8 cellular contexts compared by ENCODE assay signal in genomic region chr3:33439421-33440327, GRCh38. TPM values are rescaled to one million over a fixed set of nuclear protein-coding genes. Genes with fewer than 3 reads are reported as not detected.
DNase-seq lines count a peak whose midpoint lies in the region; TF ChIP-seq lines count a peak whose summit lies in the region.

No MANE protein-coding gene starts in this region.

- H3K36me3 Mint-ChIP-seq in endodermal cell (ENCODE audit: low read depth) (no peaks in the 10 kb centered on the region), mesothelial cell of epicardium (no peaks in the 10 kb centered on the region)

- H3K36me3 ChIP-seq in endodermal cell (ENCODE audit: control insufficient read depth, insufficient read depth, low read length), result no peaks in the 10 kb centered on the region

- H3K4me1 Mint-ChIP-seq in endodermal cell (peaks cover 26% of the 10 kb centered on the region), mesothelial cell of epicardium (peaks cover 41% of the 10 kb centered on the region)

- no peaks in the 10 kb centered on the region for H3K9me3 Mint-ChIP-seq in endodermal cell
- H3K9me3 Mint-ChIP-seq in mesothelial cell of epicardium, result no peaks in the 10 kb centered on the region

- peak; percentile 48 for TF ChIP-seq CTCF in endodermal cell (conservative IDR thresholded peaks at IDR 0.05)
- TF ChIP-seq CTCF in mesothelial cell of epicardium (IDR thresholded peaks at IDR 0.05; ENCODE audit: unreplicated experiment), result peak; percentile 15

- WGBS in endodermal cell (ENCODE audit: insufficient coverage in 1 of 2, insufficient read length in 1 of 2), 2 experiments, result 0 to 1% methylated on average over 26 to 99 of the region's 99 CpGs

- DNase-seq in NCI-H146 (lab: John Stamatoyannopoulos, UW), result peak; percentile 59
- DNase-seq in NCI-H146 treated with DMSO at 0.1 percent for 48 hours (lab: John Stamatoyannopoulos, UW; ENCODE audit: unreplicated experiment), result no peak
- peak; percentile 6 for DNase-seq in H4 (ENCODE audit: low spot score)
- peak; percentile 38 for DNase-seq in M059J (ENCODE audit: low read depth)
- peak; percentile 8 to 37 (median 20) for DNase-seq in activated CD8-positive, alpha-beta memory T cell treated with anti-CD3 and anti-CD28 coated beads for 48 hours (ENCODE audit: low read depth in 2 of 3, low spot score in 2 of 3)
- DNase-seq in endodermal cell, result peak; percentile 79
- peak; percentile 56 to 80 for DNase-seq in mesothelial cell of epicardium (ENCODE audit: low spot score in 2 of 2, unreplicated experiment in 2 of 2)
- DNase-seq in stimulated activated CD8-positive, alpha-beta memory T cell treated with anti-CD3 and anti-CD28 coated beads, Interleukin-4, amount 100 ng/mL, for 48 hours, result peak; percentile 60

- H3K27ac Mint-ChIP-seq in endodermal cell (peak overlapping the region; percentile 83), mesothelial cell of epicardium (peak overlapping the region; percentile 91)

- peak overlapping the region; percentile 77 for H3K4me3 Mint-ChIP-seq in endodermal cell
- peak overlapping the region; percentile 99 for H3K4me3 Mint-ChIP-seq in mesothelial cell of epicardium

- H3K27ac ChIP-seq in endodermal cell (ENCODE audit: low read depth, low read length), result peak overlapping the region; percentile 85

- H3K9me3 ChIP-seq in endodermal cell (ENCODE audit: control insufficient read depth, low read length), result no peaks in the 10 kb centered on the region

- H3K9ac ChIP-seq in endodermal cell (ENCODE audit: extremely low read depth, low read length, poor library complexity, severe bottlenecking), result peak overlapping the region; percentile 70

- H3K4me3 ChIP-seq in endodermal cell (ENCODE audit: low read length), result peak overlapping the region; percentile 87

- H3K27me3 Mint-ChIP-seq in endodermal cell (ENCODE audit: insufficient read depth) (no peaks in the 10 kb centered on the region), mesothelial cell of epicardium (ENCODE audit: low read depth) (no peaks in the 10 kb centered on the region)

- H3K4me1 ChIP-seq in endodermal cell (ENCODE audit: control insufficient read depth, insufficient read depth, low read length), result no peaks in the 10 kb centered on the region

- no peaks in the 10 kb centered on the region for H3K27me3 ChIP-seq in endodermal cell (ENCODE audit: control insufficient read depth, insufficient read depth, low read length, poor library complexity, severe bottlenecking)

RNA-seq across cellular contexts. Expression of gene UBP1, which starts 0.5 kb away (rescaled TPM):
- total RNA-seq in H4 (2014; rRNA removed; shearing (Covaris generic)), result 14.3 and 19.4 TPM in 2 replicates
- total RNA-seq in M059J (2014; rRNA removed; shearing (Covaris generic)), result 23.9 and 25.9 TPM in 2 replicates
- total RNA-seq in endodermal cell (10 to 100 TPM; 69.2 to 84.5 TPM), mesothelial cell of epicardium (81.5 to 88.4 TPM (median 86.2 TPM) in 3 replicates)
- 65.8 TPM for polyA plus RNA-seq in endodermal cell (2013, experiment 1 of 2)
- polyA plus RNA-seq in endodermal cell (2013, experiment 2 of 2), result 62.4 TPM
